In genomic region chr5:217860-218456, GRCh38 we compare ENCODE assay signal across 1 cellular context.
TF ChIP-seq lines count a peak whose summit lies in the region.

A gene with protein sequence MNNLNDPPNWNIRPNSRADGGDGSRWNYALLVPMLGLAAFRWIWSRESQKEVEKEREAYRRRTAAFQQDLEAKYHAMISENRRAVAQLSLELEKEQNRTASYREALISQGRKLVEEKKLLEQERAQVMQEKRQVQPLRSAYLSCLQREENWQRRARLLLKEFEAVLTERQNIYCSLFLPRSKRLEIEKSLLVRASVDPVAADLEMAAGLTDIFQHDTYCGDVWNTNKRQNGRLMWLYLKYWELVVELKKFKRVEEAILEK (minus strand): TSS chr5:218153. CDS start chr5:216849, 1,304 bp downstream.
Gene SDHA (plus strand): TSS chr5:218320. CDS start chr5:218356, 36 bp downstream.

TF ChIP-seq in HCT116, 20 proteins besides CTCF, POLR2A, EP300 and RAD21 (continued from another document):
- TF ChIP-seq, protein P1, sequence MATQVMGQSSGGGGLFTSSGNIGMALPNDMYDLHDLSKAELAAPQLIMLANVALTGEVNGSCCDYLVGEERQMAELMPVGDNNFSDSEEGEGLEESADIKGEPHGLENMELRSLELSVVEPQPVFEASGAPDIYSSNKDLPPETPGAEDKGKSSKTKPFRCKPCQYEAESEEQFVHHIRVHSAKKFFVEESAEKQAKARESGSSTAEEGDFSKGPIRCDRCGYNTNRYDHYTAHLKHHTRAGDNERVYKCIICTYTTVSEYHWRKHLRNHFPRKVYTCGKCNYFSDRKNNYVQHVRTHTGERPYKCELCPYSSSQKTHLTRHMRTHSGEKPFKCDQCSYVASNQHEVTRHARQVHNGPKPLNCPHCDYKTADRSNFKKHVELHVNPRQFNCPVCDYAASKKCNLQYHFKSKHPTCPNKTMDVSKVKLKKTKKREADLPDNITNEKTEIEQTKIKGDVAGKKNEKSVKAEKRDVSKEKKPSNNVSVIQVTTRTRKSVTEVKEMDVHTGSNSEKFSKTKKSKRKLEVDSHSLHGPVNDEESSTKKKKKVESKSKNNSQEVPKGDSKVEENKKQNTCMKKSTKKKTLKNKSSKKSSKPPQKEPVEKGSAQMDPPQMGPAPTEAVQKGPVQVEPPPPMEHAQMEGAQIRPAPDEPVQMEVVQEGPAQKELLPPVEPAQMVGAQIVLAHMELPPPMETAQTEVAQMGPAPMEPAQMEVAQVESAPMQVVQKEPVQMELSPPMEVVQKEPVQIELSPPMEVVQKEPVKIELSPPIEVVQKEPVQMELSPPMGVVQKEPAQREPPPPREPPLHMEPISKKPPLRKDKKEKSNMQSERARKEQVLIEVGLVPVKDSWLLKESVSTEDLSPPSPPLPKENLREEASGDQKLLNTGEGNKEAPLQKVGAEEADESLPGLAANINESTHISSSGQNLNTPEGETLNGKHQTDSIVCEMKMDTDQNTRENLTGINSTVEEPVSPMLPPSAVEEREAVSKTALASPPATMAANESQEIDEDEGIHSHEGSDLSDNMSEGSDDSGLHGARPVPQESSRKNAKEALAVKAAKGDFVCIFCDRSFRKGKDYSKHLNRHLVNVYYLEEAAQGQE (IDR thresholded peaks at IDR 0.05; ENCODE audit: low read depth): no peak
- TF ChIP-seq EGR1 (IDR thresholded peaks at IDR 0.05; ENCODE audit: low read depth): peak; percentile 60; the same call in 1 of the 2 replicates
- TF ChIP-seq ZBTB33 (IDR thresholded peaks at IDR 0.05; ENCODE audit: extremely low read depth, insufficient replicate concordance, low read length): no peak
- TF ChIP-seq POLR2AphosphoS5 (IDR thresholded peaks at IDR 0.05; ENCODE audit: low read depth, low read length): peak; percentile 79
- TF ChIP-seq JUND (IDR thresholded peaks at IDR 0.05): no peak
